8 cellular contexts compared by ENCODE assay signal in genomic region chr3:107429330-107430181, GRCh38. TPM values are rescaled to one million over a fixed set of nuclear protein-coding genes. Genes with fewer than 3 reads are reported as not detected.
A peak's percentile ranks its signal among the peaks of the same experiment; 100 is the strongest.
DNase-seq lines count a peak whose midpoint lies in the region; ATAC-seq and TF ChIP-seq lines count a peak whose summit lies in the region.

No MANE protein-coding gene starts in this region.

- in situ Hi-C loops in SK-MEL-5 (cut with HindIII; ENCODE audit: low pct_unique_long_range_greater_than_20kb, low sequenced_read_pairs) = no loop called here

- H3K9me3 Mint-ChIP-seq in activated naive CD8-positive, alpha-beta T cell treated with anti-CD3 and anti-CD28 coated beads for 36 hours = no peaks in the 10 kb centered on the region
- H3K9me3 Mint-ChIP-seq in osteocyte (ENCODE audit: unreplicated experiment) (no peaks in the 10 kb centered on the region), type B pancreatic cell (no peaks in the 10 kb centered on the region)

- peak; percentile 88 for DNase-seq in EH (ENCODE audit: low read depth)
- DNase-seq in HuH-7 (ENCODE audit: low spot score) = peak; percentile 93
- DNase-seq in SK-MEL-5 (ENCODE audit: low read depth, low spot score) = peak; percentile 92
- DNase-seq in activated naive CD8-positive, alpha-beta T cell treated with anti-CD3 and anti-CD28 coated beads for 36 hours = peak; percentile 67
- DNase-seq in head of caudate nucleus = peak; percentile 75 to 95 (median 87)
- peak; percentile 93 for DNase-seq in osteocyte (ENCODE audit: extremely low spot score, unreplicated experiment)
- DNase-seq in type B pancreatic cell (ENCODE audit: extremely low spot score, unreplicated experiment) = peak; percentile 81

- H3K4me3 Mint-ChIP-seq in activated naive CD8-positive, alpha-beta T cell treated with anti-CD3 and anti-CD28 coated beads for 36 hours = peak overlapping the region; percentile 77
- H3K4me3 Mint-ChIP-seq in osteocyte (ENCODE audit: unreplicated experiment) (peak overlapping the region; percentile 77), type B pancreatic cell (peak overlapping the region; percentile 91)

- peaks cover 23% of the 10 kb centered on the region for H3K27me3 Mint-ChIP-seq in activated naive CD8-positive, alpha-beta T cell treated with anti-CD3 and anti-CD28 coated beads for 36 hours
- H3K27me3 Mint-ChIP-seq in osteocyte (ENCODE audit: unreplicated experiment) = no peaks in the 10 kb centered on the region
- peaks cover 26% of the 10 kb centered on the region for H3K27me3 Mint-ChIP-seq in type B pancreatic cell

- peak; percentile 50 for ATAC-seq in GM21619 (IDR thresholded peaks at IDR 0.05; ENCODE audit: unreplicated experiment)

- intact Hi-C loops in head of caudate nucleus (cut with DNase I) = loop anchor here (2.0 to 5.0 kb wide), 3 partner anchors 93 to 189 kb away; partner anchors contain the start of gene BBX

- H3K4me1 Mint-ChIP-seq in activated naive CD8-positive, alpha-beta T cell treated with anti-CD3 and anti-CD28 coated beads for 36 hours = peaks cover 14% of the 10 kb centered on the region
- H3K4me1 Mint-ChIP-seq in osteocyte (ENCODE audit: unreplicated experiment) (peaks cover 21% of the 10 kb centered on the region), type B pancreatic cell (ENCODE audit: unreplicated experiment) (peaks cover 22% of the 10 kb centered on the region)

- no peaks in the 10 kb centered on the region for H3K36me3 Mint-ChIP-seq in activated naive CD8-positive, alpha-beta T cell treated with anti-CD3 and anti-CD28 coated beads for 36 hours
- no peaks in the 10 kb centered on the region for H3K36me3 Mint-ChIP-seq in osteocyte (ENCODE audit: unreplicated experiment)
- no peaks in the 10 kb centered on the region for H3K36me3 Mint-ChIP-seq in type B pancreatic cell

- H3K27ac Mint-ChIP-seq in activated naive CD8-positive, alpha-beta T cell treated with anti-CD3 and anti-CD28 coated beads for 36 hours = no peak overlapping the region
- H3K27ac Mint-ChIP-seq in osteocyte (ENCODE audit: unreplicated experiment) (peak overlapping the region; percentile 89), type B pancreatic cell (peak overlapping the region; percentile 73)

- TF ChIP-seq CTCF in osteocyte (IDR thresholded peaks at IDR 0.05) (peak; percentile 93), type B pancreatic cell (conservative IDR thresholded peaks at IDR 0.05) (peak; percentile 90)

RNA-seq across cellular contexts. Expression of gene CCDC54, which starts 52.3 kb away (rescaled TPM):
- total RNA-seq in SK-MEL-5 (2014; rRNA removed; shearing (Covaris generic)) = not detected in 2 replicates
- polyA plus RNA-seq in SK-MEL-5 (2015; cell fraction: cytosol; rRNA removed) = not detected in 2 replicates
- polyA plus RNA-seq in SK-MEL-5 (2015; cell fraction: nucleus; rRNA removed) = not detected in 2 replicates
- total RNA-seq in activated naive CD8-positive, alpha-beta T cell treated with anti-CD3 and anti-CD28 coated beads for 36 hours = not detected
- total RNA-seq in osteocyte (not detected in 2 replicates), type B pancreatic cell (ENCODE audit: low replicate concordance) (not detected in 2 replicates)

Comparison
In these comparisons a context has a peak if more than half of its experiments do, and no peak if none do; other contexts are left out.
1. Peak in every context shown above with its lines: DNase-seq and ATAC-seq.